In genomic region chr12:8032242-8033152, GRCh38 we compare ENCODE assay signal across 7 cellular contexts. TPM values are rescaled to one million over a fixed set of nuclear protein-coding genes. Genes with fewer than 3 reads are reported as not detected.
DNase-seq lines count a peak whose midpoint lies in the region; ATAC-seq and TF ChIP-seq lines count a peak whose summit lies in the region.

Gene FOXJ2 (plus strand): TSS chr12:8032716. CDS start chr12:8039833, 7,117 bp downstream.

- peak within 1 kb of the TSS; percentile 90 for H3K27ac ChIP-seq in caudate nucleus (ENCODE audit: low read depth, low read length)

- TF ChIP-seq CTCF in activated B cell treated with CpG ODN at 0.5 μM for 24 hours (IDR thresholded peaks at IDR 0.05), result no peak

- POLR2A ChIA-PET in activated B cell treated with CpG ODN at 0.5 μM for 24 hours (lab: Charles Lee), result interaction anchor here (1.0 to 2.7 kb wide), 4 partner anchors 62 to 99 kb away, joined by 4 to 8 read pairs (median 6); no protein-coding TSS in a partner anchor

- H3K9me3 Mint-ChIP-seq in activated B cell treated with CpG ODN at 0.5 μM for 24 hours, result no peaks in the 10 kb centered on the region

- CTCF ChIA-PET in activated B cell treated with CpG ODN at 0.5 μM for 24 hours (lab: Charles Lee), result interaction anchor here (1.4 kb wide), 1 partner anchor 14 kb away, joined by 5 read pairs; no protein-coding TSS in a partner anchor

- H3K27me3 Mint-ChIP-seq in activated B cell treated with CpG ODN at 0.5 μM for 24 hours, result no peaks in the 10 kb centered on the region

- peak; percentile 73 for ATAC-seq in GM18498 (IDR thresholded peaks at IDR 0.05; ENCODE audit: unreplicated experiment)
- ATAC-seq in HG02678 (IDR thresholded peaks at IDR 0.05; ENCODE audit: unreplicated experiment), result peak; percentile 76
- ATAC-seq in activated B cell treated with CpG ODN at 0.5 μM for 24 hours (ENCODE audit: low read depth), result peak; percentile 86

- peaks cover 53% of the 10 kb centered on the region for H3K4me1 Mint-ChIP-seq in activated B cell treated with CpG ODN at 0.5 μM for 24 hours

- peak within 1 kb of the TSS; percentile 74 for H3K27ac Mint-ChIP-seq in activated B cell treated with CpG ODN at 0.5 μM for 24 hours

- H3K36me3 Mint-ChIP-seq in activated B cell treated with CpG ODN at 0.5 μM for 24 hours (ENCODE audit: low read depth), result no peaks in the 10 kb centered on the region

- H3K4me3 Mint-ChIP-seq in activated B cell treated with CpG ODN at 0.5 μM for 24 hours, result peak within 1 kb of the TSS; percentile 86

- peak; percentile 76 to 89 (median 81) for DNase-seq in NCI-H1417 (lab: John Stamatoyannopoulos, UW)
- peak; percentile 73 for DNase-seq in activated B cell treated with CpG ODN at 0.5 μM for 24 hours
- DNase-seq in caudate nucleus (lab: John Stamatoyannopoulos, UW), result peak in 56 of 61 donors; percentile 12 to 88 (median 63)
- peak; percentile 92 for DNase-seq in islet precursor cell
- peak; percentile 78 for DNase-seq in stimulated activated CD4-positive, alpha-beta T cell treated with anti-CD3 and anti-CD28 coated beads, Interleukin-12 subunit alpha, Interleukin-12 subunit beta, amount 100 ng/mL, for 4 hours

- intact Hi-C loops in activated B cell treated with CpG ODN at 0.5 μM for 24 hours (cut with micrococcal nuclease), result loop anchor here (1.0 to 10.0 kb wide), 3 partner anchors 14 to 362 kb away; partner anchors contain the start of gene NECAP1

RNA-seq across cellular contexts. Expression of gene FOXJ2, which starts in this region (rescaled TPM):
- total RNA-seq in activated B cell treated with CpG ODN at 0.5 μM for 24 hours, result 12.5 and 13.6 TPM in 2 replicates

Comparison
In these comparisons a context has a peak if more than half of its experiments do, and no peak if none do; other contexts are left out.
1. Peak in every context shown above with its lines: DNase-seq, ATAC-seq and H3K27ac ChIP-seq.